8 cellular contexts compared by ENCODE assay signal in the genomic region with DNA sequence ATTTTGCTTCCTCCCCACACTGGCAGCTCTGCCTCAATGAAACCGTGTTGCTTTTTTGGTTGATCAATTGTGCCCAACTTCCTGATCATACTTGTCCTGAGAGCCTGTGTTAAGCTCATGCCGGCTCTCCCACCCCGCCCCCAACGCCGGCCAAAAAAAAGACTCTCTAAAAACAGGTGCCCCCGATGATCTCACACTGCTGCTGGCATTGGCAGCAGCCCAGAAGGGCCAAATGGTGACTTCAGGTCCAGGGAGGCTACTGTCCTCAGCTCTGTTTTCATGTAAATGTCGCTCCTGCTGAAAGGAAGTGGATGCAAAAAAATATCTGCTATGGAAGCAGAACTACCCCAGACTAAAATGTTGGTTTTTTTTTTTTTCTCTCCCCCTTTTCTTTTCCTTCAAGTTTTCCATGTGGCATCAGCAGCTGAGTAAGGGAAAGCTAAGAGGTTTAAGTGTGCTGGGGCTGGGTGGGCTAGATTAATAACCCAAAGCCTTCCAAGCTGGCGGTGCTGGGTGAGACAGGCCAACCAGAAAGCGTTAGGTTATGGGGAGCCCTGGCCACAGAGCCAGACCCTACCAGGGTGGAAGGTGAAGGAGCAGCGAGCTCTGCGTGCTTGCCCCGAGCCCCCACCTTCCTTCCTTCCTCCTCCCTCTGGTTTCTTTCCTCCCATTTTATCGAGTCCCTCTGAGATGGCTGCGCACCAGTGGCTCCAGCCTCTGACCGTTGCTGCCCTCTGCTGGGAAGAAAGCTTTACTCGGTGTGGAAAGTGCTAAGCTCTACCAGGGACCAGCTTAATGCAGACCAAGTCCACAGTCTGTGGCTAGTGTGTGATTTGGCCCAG.
DNase-seq lines count a peak whose midpoint lies in the region; ATAC-seq lines count a peak whose summit lies in the region.

No MANE protein-coding gene starts in this region.

- no peaks in the 10 kb centered on the region for H3K27me3 Mint-ChIP-seq in activated CD4-positive, alpha-beta memory T cell treated with anti-CD3 and anti-CD28 coated beads for 36 hours
- H3K27me3 Mint-ChIP-seq in effector memory CD8-positive, alpha-beta T cell: no peaks in the 10 kb centered on the region

- intact Hi-C loops in activated CD4-positive, alpha-beta memory T cell treated with anti-CD3 and anti-CD28 coated beads for 36 hours (cut with micrococcal nuclease): loop anchor here (1.0 to 2.0 kb wide), 2 partner anchors 118 to 703 kb away; no protein-coding TSS in a partner anchor

- DNase-seq in C1 segment of cervical spinal cord (lab: John Stamatoyannopoulos, UW) (peak in 13 of 14 donors; percentile 8 to 85 (median 75)), GM19238 (ENCODE audit: insufficient read length, low spot score) (peak; percentile 25), NCI-H460 (ENCODE audit: extremely low read depth, low read depth) (peak; percentile 47), lung microvascular endothelial cell (ENCODE audit: low read depth in 2 of 2) (peak; percentile 64 to 66)
- peak; percentile 75 for DNase-seq in activated CD4-positive, alpha-beta memory T cell treated with anti-CD3 and anti-CD28 coated beads for 36 hours
- DNase-seq in effector memory CD8-positive, alpha-beta T cell: peak; percentile 6 to 18 (median 7)
- DNase-seq in stimulated activated CD8-positive, alpha-beta memory T cell treated with anti-CD3 and anti-CD28 coated beads, Interleukin-12 subunit alpha, Interleukin-12 subunit beta, amount 100 ng/mL, for 4 hours (ENCODE audit: low read depth): peak; percentile 1

- peak; percentile 93 for ATAC-seq in HG03432 (IDR thresholded peaks at IDR 0.05; ENCODE audit: unreplicated experiment)
- peak; percentile 45 for ATAC-seq in effector memory CD8-positive, alpha-beta T cell (replicated peaks)

- H3K27ac Mint-ChIP-seq in activated CD4-positive, alpha-beta memory T cell treated with anti-CD3 and anti-CD28 coated beads for 36 hours: no peak overlapping the region
- no peak overlapping the region for H3K27ac Mint-ChIP-seq in effector memory CD8-positive, alpha-beta T cell

- CTCF ChIA-PET in activated CD4-positive, alpha-beta memory T cell treated with anti-CD3 and anti-CD28 coated beads for 36 hours (lab: Charles Lee): interaction anchor here (0.6 to 2.6 kb wide), 16 partner anchors 9 to 912 kb away, joined by 3 to 25 read pairs (median 4); no protein-coding TSS in a partner anchor

- H3K4me3 Mint-ChIP-seq in activated CD4-positive, alpha-beta memory T cell treated with anti-CD3 and anti-CD28 coated beads for 36 hours: no peak overlapping the region
- peak overlapping the region; percentile 13 to 57 for H3K4me3 Mint-ChIP-seq in effector memory CD8-positive, alpha-beta T cell

- H3K4me1 Mint-ChIP-seq in activated CD4-positive, alpha-beta memory T cell treated with anti-CD3 and anti-CD28 coated beads for 36 hours (ENCODE audit: low read depth): no peaks in the 10 kb centered on the region
- peaks cover 0 to 1% of the 10 kb centered on the region in 2 donors for H3K4me1 Mint-ChIP-seq in effector memory CD8-positive, alpha-beta T cell (ENCODE audit: low read depth in 2 of 2)

- H3K36me3 Mint-ChIP-seq in activated CD4-positive, alpha-beta memory T cell treated with anti-CD3 and anti-CD28 coated beads for 36 hours: no peaks in the 10 kb centered on the region
- no peaks in the 10 kb centered on the region for H3K36me3 Mint-ChIP-seq in effector memory CD8-positive, alpha-beta T cell (ENCODE audit: insufficient read depth)

- POLR2A ChIA-PET in activated CD4-positive, alpha-beta memory T cell treated with anti-CD3 and anti-CD28 coated beads for 36 hours (lab: Charles Lee): no interaction called here

- no peaks in the 10 kb centered on the region for H3K9me3 Mint-ChIP-seq in activated CD4-positive, alpha-beta memory T cell treated with anti-CD3 and anti-CD28 coated beads for 36 hours
- peaks cover 0 to 2% of the 10 kb centered on the region in 2 donors for H3K9me3 Mint-ChIP-seq in effector memory CD8-positive, alpha-beta T cell

Comparison
In these comparisons a context has a peak if more than half of its experiments do, and no peak if none do; other contexts are left out.
1. Peak in every context shown above with its lines: DNase-seq and ATAC-seq.
2. DNase-seq: peak in every context shown above with its lines; median percentile 75 in C1 segment of cervical spinal cord; 75 in activated CD4-positive, alpha-beta memory T cell treated with anti-CD3 and anti-CD28 coated beads for 36 hours; 65 in lung microvascular endothelial cell; 47 in NCI-H460; 25 in GM19238; 7 in effector memory CD8-positive, alpha-beta T cell; 1 in stimulated activated CD8-positive, alpha-beta memory T cell treated with anti-CD3 and anti-CD28 coated beads, Interleukin-12 subunit alpha, Interleukin-12 subunit beta, amount 100 ng/mL, for 4 hours.